Comparison of ENCODE assay signal across 6 cellular contexts in genomic region chr5:309831-310230, GRCh38. TPM values are rescaled to one million over a fixed set of nuclear protein-coding genes. Genes with fewer than 3 reads are reported as not detected.
DNase-seq lines count a peak whose midpoint lies in the region; TF ChIP-seq lines count a peak whose summit lies in the region.
"Not testable (repeated sequence)": the region's sequence is repeated elsewhere in the genome, so short reads cannot be mapped to it uniquely, and the experiment has no call there.

No MANE protein-coding gene starts in this region.

- not testable (repeated sequence) for H3K4me3 ChIP-seq in BLaER1 treated with 17β-estradiol and CSF1 and Interleukin-3, amounts not matched to agents 10 nM and 100 nM; right atrium auricular region; osteoblast (ENCODE audit: insufficient read depth, low read length)

- H3K9me3 ChIP-seq in BLaER1 treated with 17β-estradiol and CSF1 and Interleukin-3, amounts not matched to agents 10 nM and 100 nM (replicated peaks in 1 of 11); right atrium auricular region; osteoblast (ENCODE audit: low read depth, low read length): not testable (repeated sequence)

- not testable (repeated sequence) for H3K27ac ChIP-seq in BLaER1 treated with 17β-estradiol and CSF1 and Interleukin-3, amounts not matched to agents 10 nM and 100 nM; right atrium auricular region
- H3K27ac ChIP-seq in osteoblast (ENCODE audit: low read depth, low read length), result peak overlapping the region; percentile 72

- DNase-seq in GM13977 (ENCODE audit: low spot score) (peak; percentile 7), right atrium auricular region (ENCODE audit: low spot score) (peak; percentile 2), osteoblast (ENCODE audit: insufficient read length, low spot score, missing footprints) (peak; percentile 37), ureter (ENCODE audit: low spot score) (peak; percentile 17)
- peak; percentile 24 for DNase-seq in activated effector memory CD4-positive, alpha-beta T cell treated with anti-CD3 and anti-CD28 coated beads, Interleukin-2, amount 50 U/mL, for 16 hours

- H3K4me2 ChIP-seq in BLaER1 treated with 17β-estradiol and CSF1 and Interleukin-3, amounts not matched to agents 10 nM and 100 nM, result peak overlapping the region; percentile 76 to 91 (median 87)
- not testable (repeated sequence) for H3K4me2 ChIP-seq in osteoblast (ENCODE audit: insufficient read depth, low read length)

- H3K27me3 ChIP-seq in BLaER1 treated with 17β-estradiol and CSF1 and Interleukin-3, amounts not matched to agents 10 nM and 100 nM; right atrium auricular region; osteoblast (ENCODE audit: insufficient read depth, low read length): not testable (repeated sequence)

- peaks cover 99 to 100% (median 100%) of the 10 kb centered on the region in 11 experiments for H4K20me1 ChIP-seq in BLaER1 treated with 17β-estradiol and CSF1 and Interleukin-3, amounts not matched to agents 10 nM and 100 nM
- peaks cover 34% of the 10 kb centered on the region for H4K20me1 ChIP-seq in osteoblast (ENCODE audit: insufficient read depth, low read length)

- in situ Hi-C loops in GM13977 (cut with MboI; ENCODE audit: low pct_unique_long_range_greater_than_20kb, low sequenced_read_pairs, unreplicated experiment), result not testable (repeated sequence)

- peaks cover 43 to 82% (median 76%) of the 10 kb centered on the region in 10 experiments for H3K4me1 ChIP-seq in BLaER1 treated with 17β-estradiol and CSF1 and Interleukin-3, amounts not matched to agents 10 nM and 100 nM
- not testable (repeated sequence) for H3K4me1 ChIP-seq in right atrium auricular region
- H3K4me1 ChIP-seq in osteoblast (ENCODE audit: insufficient read depth, low read length), result peaks cover 14% of the 10 kb centered on the region

- H3K79me2 ChIP-seq in osteoblast (ENCODE audit: insufficient read depth, low read length), result peaks cover 47% of the 10 kb centered on the region

- not testable (repeated sequence) for TF ChIP-seq CTCF in GM13977 (IDR thresholded peaks at IDR 0.05; ENCODE audit: extremely low read depth, insufficient read depth, missing control alignments); right atrium auricular region (IDR thresholded peaks at IDR 0.05); osteoblast (IDR thresholded peaks at IDR 0.05; ENCODE audit: extremely low read depth, low read depth, low read length)

- not testable (repeated sequence) for H2AFZ ChIP-seq in osteoblast (ENCODE audit: low read length)

- not testable (repeated sequence) for H3K9ac ChIP-seq in BLaER1 treated with 17β-estradiol and CSF1 and Interleukin-3, amounts not matched to agents 10 nM and 100 nM

- peaks cover 44 to 86% (median 66%) of the 10 kb centered on the region in 11 experiments for H3K36me3 ChIP-seq in BLaER1 treated with 17β-estradiol and CSF1 and Interleukin-3, amounts not matched to agents 10 nM and 100 nM
- peaks cover 41% of the 10 kb centered on the region for H3K36me3 ChIP-seq in right atrium auricular region
- peaks cover 19% of the 10 kb centered on the region for H3K36me3 ChIP-seq in osteoblast (ENCODE audit: insufficient read depth, low read length)

RNA-seq across cellular contexts. Expression of gene AHRR, which starts 11.7 kb away (rescaled TPM):
- under 1 TPM; 0.12 to 0.30 TPM for total RNA-seq in right atrium auricular region
- 52.2 and 54.6 TPM in 2 replicates for total RNA-seq in osteoblast
- total RNA-seq in ureter, result 7.4 TPM

RNA-seq across cellular contexts. Expression of gene PDCD6, which starts 38.4 kb away (rescaled TPM):
- total RNA-seq in right atrium auricular region (10 to 100 TPM; 38.1 to 46.1 TPM), osteoblast (60.1 and 71.3 TPM in 2 replicates), ureter (109 TPM)
